1 cellular context compared by ENCODE assay signal in genomic region chr11:61448552-61448927, GRCh38.
TF ChIP-seq lines count a peak whose summit lies in the region.

No MANE protein-coding gene starts in this region.

TF ChIP-seq in GM23338, 12 proteins besides CTCF, POLR2A, EP300 and RAD21 (continued from another document):
- TF ChIP-seq, protein P1, sequence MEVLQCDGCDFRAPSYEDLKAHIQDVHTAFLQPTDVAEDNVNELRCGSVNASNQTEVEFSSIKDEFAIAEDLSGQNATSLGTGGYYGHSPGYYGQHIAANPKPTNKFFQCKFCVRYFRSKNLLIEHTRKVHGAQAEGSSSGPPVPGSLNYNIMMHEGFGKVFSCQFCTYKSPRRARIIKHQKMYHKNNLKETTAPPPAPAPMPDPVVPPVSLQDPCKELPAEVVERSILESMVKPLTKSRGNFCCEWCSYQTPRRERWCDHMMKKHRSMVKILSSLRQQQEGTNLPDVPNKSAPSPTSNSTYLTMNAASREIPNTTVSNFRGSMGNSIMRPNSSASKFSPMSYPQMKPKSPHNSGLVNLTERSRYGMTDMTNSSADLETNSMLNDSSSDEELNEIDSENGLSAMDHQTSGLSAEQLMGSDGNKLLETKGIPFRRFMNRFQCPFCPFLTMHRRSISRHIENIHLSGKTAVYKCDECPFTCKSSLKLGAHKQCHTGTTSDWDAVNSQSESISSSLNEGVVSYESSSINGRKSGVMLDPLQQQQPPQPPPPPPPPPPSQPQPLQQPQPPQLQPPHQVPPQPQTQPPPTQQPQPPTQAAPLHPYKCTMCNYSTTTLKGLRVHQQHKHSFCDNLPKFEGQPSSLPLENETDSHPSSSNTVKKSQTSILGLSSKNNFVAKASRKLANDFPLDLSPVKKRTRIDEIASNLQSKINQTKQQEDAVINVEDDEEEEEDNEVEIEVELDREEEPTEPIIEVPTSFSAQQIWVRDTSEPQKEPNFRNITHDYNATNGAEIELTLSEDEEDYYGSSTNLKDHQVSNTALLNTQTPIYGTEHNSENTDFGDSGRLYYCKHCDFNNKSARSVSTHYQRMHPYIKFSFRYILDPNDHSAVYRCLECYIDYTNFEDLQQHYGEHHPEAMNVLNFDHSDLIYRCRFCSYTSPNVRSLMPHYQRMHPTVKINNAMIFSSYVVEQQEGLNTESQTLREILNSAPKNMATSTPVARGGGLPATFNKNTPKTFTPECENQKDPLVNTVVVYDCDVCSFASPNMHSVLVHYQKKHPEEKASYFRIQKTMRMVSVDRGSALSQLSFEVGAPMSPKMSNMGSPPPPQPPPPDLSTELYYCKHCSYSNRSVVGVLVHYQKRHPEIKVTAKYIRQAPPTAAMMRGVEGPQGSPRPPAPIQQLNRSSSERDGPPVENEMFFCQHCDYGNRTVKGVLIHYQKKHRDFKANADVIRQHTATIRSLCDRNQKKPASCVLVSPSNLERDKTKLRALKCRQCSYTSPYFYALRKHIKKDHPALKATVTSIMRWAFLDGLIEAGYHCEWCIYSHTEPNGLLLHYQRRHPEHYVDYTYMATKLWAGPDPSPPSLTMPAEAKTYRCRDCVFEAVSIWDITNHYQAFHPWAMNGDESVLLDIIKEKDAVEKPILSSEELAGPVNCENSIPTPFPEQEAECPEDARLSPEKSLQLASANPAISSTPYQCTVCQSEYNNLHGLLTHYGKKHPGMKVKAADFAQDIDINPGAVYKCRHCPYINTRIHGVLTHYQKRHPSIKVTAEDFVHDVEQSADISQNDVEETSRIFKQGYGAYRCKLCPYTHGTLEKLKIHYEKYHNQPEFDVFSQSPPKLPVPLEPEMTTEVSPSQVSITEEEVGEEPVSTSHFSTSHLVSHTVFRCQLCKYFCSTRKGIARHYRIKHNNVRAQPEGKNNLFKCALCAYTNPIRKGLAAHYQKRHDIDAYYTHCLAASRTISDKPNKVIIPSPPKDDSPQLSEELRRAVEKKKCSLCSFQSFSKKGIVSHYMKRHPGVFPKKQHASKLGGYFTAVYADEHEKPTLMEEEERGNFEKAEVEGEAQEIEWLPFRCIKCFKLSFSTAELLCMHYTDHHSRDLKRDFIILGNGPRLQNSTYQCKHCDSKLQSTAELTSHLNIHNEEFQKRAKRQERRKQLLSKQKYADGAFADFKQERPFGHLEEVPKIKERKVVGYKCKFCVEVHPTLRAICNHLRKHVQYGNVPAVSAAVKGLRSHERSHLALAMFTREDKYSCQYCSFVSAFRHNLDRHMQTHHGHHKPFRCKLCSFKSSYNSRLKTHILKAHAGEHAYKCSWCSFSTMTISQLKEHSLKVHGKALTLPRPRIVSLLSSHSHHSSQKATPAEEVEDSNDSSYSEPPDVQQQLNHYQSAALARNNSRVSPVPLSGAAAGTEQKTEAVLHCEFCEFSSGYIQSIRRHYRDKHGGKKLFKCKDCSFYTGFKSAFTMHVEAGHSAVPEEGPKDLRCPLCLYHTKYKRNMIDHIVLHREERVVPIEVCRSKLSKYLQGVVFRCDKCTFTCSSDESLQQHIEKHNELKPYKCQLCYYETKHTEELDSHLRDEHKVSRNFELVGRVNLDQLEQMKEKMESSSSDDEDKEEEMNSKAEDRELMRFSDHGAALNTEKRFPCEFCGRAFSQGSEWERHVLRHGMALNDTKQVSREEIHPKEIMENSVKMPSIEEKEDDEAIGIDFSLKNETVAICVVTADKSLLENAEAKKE (CRISPR knock-in tag; IDR thresholded peaks at IDR 0.05), result no peak
- no peak for TF ChIP-seq STAT1 (IDR thresholded peaks at IDR 0.05; ENCODE audit: unreplicated experiment)
- TF ChIP-seq CREB1 (CRISPR knock-in tag; IDR thresholded peaks at IDR 0.05; ENCODE audit: low read depth), result no peak
